Comparison of ENCODE assay signal across 13 cellular contexts in genomic region chr3:197522183-197522715, GRCh38. TPM values are rescaled to one million over a fixed set of nuclear protein-coding genes. Genes with fewer than 3 reads are reported as not detected.
DNase-seq lines count a peak whose midpoint lies in the region; TF ChIP-seq lines count a peak whose summit lies in the region.
"Had no signal": no experiment of that assay in that cellular context is flagged by ENCODE, and none has a peak within 500 bp of the region (broad histone marks: within the 10 kb centered on the region; RNA-seq: fewer than 3 reads in every experiment).

No MANE protein-coding gene starts in this region.

- H2AFZ ChIP-seq in neuronal stem cell (ENCODE audit: low read length), result no peak overlapping the region

- no peak for DNase-seq in Caco-2
- no peak for DNase-seq in SJCRH30
- no peak for DNase-seq in neuronal stem cell (ENCODE audit: low spot score)
- no peak for DNase-seq in mesothelial cell of epicardium (ENCODE audit: low spot score in 2 of 2, unreplicated experiment in 2 of 2)
- no peak for DNase-seq in inferior parietal cortex (ENCODE audit: extremely low spot score)
- no peak for DNase-seq in CD1c-positive myeloid dendritic cell (ENCODE audit: extremely low spot score)
- DNase-seq: C1 segment of cervical spinal cord; effector memory CD4-positive, alpha-beta T cell; foreskin keratinocyte; mesendoderm; SHP77 treated with DMSO at 0.1 percent for 48 hours had no signal

- no peak overlapping the region for H3K14ac ChIP-seq in neuronal stem cell (ENCODE audit: low read length)

- H3K18ac ChIP-seq in neuronal stem cell (ENCODE audit: low read length), result no peak overlapping the region

- H2BK5ac ChIP-seq in neuronal stem cell (ENCODE audit: low read length), result peak overlapping the region; percentile 14

- TF ChIP-seq CTCF in Caco-2 (IDR thresholded peaks at IDR 0.05; ENCODE audit: insufficient read depth in 1 of 2, low read depth in 1 of 2, low read length in 1 of 2, severe bottlenecking in 1 of 2, unreplicated experiment in 1 of 2), result no peak
- no peak for TF ChIP-seq CTCF in mesothelial cell of epicardium (IDR thresholded peaks at IDR 0.05; ENCODE audit: unreplicated experiment)

- peak overlapping the region; percentile 10 for H2BK15ac ChIP-seq in neuronal stem cell (ENCODE audit: low read length)

- H3K4ac ChIP-seq in neuronal stem cell (ENCODE audit: low read length), result no peak overlapping the region

- no peak overlapping the region for H4K91ac ChIP-seq in neuronal stem cell (ENCODE audit: low read depth, low read length, poor library complexity)

- H3K9me3 Mint-ChIP-seq in Caco-2 (ENCODE audit: unreplicated experiment), result no peaks in the 10 kb centered on the region
- no peaks in the 10 kb centered on the region for H3K9me3 Mint-ChIP-seq in mesothelial cell of epicardium

- H3K4me2 ChIP-seq in neuronal stem cell (ENCODE audit: insufficient read depth, low read length, poor library complexity, severe bottlenecking), result no peak overlapping the region

- H3K27me3 ChIP-seq in Caco-2 (replicated peaks; ENCODE audit: control insufficient read depth, insufficient read depth, low read length), result no peaks in the 10 kb centered on the region
- H3K27me3 ChIP-seq in SJCRH30, result no peaks in the 10 kb centered on the region
- no peaks in the 10 kb centered on the region for H3K27me3 ChIP-seq in esophagus (ENCODE audit: control insufficient read depth in 1 of 2, insufficient read depth in 2 of 2, low read length in 2 of 2)
- peaks cover 0 to 12% (median 0%) of the 10 kb centered on the region in 3 experiments for H3K27me3 ChIP-seq in neuronal stem cell (ENCODE audit: control insufficient read depth in 3 of 3, insufficient read depth in 3 of 3, low read depth in 1 of 3, low read length in 3 of 3)
- H3K27me3 ChIP-seq: foreskin keratinocyte had no signal

- H3K27me3 Mint-ChIP-seq in Caco-2 (ENCODE audit: insufficient read depth, unreplicated experiment), result no peaks in the 10 kb centered on the region
- no peaks in the 10 kb centered on the region for H3K27me3 Mint-ChIP-seq in mesothelial cell of epicardium (ENCODE audit: low read depth)

- intact Hi-C loops in Caco-2 (cut with micrococcal nuclease; ENCODE audit: unreplicated experiment), result no loop called here

- H2BK12ac ChIP-seq in neuronal stem cell (ENCODE audit: low read length), result peak overlapping the region; percentile 18

- 72 to 82% methylated on average over 13 of the region's 13 CpGs for WGBS in esophagus, 2 donors
- no CpG with 5 or more reads among the region's 13 CpGs for WGBS in neuronal stem cell (ENCODE audit: extremely low coverage in 2 of 2, insufficient read length in 2 of 2, insufficient replicate concordance in 1 of 2), 2 donors

- H3K4me1 Mint-ChIP-seq in Caco-2 (ENCODE audit: low read depth, unreplicated experiment) (peaks cover 25% of the 10 kb centered on the region), mesothelial cell of epicardium (no peaks in the 10 kb centered on the region)

- no peak overlapping the region for H4K8ac ChIP-seq in neuronal stem cell (ENCODE audit: low read depth, low read length)

- H3K27ac ChIP-seq in SJCRH30, result peak overlapping the region; percentile 96
- H3K27ac ChIP-seq in esophagus (ENCODE audit: low read depth in 2 of 2, low read length in 1 of 2), result peak overlapping the region; percentile 76 to 89
- no peak overlapping the region for H3K27ac ChIP-seq in neuronal stem cell (replicated peaks; ENCODE audit: low read length)
- H3K27ac ChIP-seq: foreskin keratinocyte had no signal

- H3K23ac ChIP-seq in neuronal stem cell (ENCODE audit: low read depth, low read length, poor library complexity), result no peak overlapping the region

- peak overlapping the region; percentile 96 for H3K27ac Mint-ChIP-seq in Caco-2 (ENCODE audit: unreplicated experiment)
- H3K27ac Mint-ChIP-seq in mesothelial cell of epicardium, result no peak overlapping the region

- H3K36me3 Mint-ChIP-seq in Caco-2 (ENCODE audit: insufficient read depth, unreplicated experiment) (no peaks in the 10 kb centered on the region), mesothelial cell of epicardium (no peaks in the 10 kb centered on the region)

- no TSS peak for BruUV-seq in Caco-2 (replicated peaks; lab: Mats Ljungman, UMichigan)

- H3K9ac ChIP-seq in neuronal stem cell (ENCODE audit: low read depth, low read length, poor library complexity), result peak overlapping the region; percentile 66

- H3K36me3 ChIP-seq in Caco-2 (ENCODE audit: control insufficient read depth, insufficient read depth, low read length), result no peaks in the 10 kb centered on the region; the same call in 1 of the 2 replicates
- 0 out of 2 replicates have a peak, but pooled peaks cover 9% of the 10 kb centered on the region for H3K36me3 ChIP-seq in SJCRH30
- H3K36me3 ChIP-seq in esophagus (ENCODE audit: control insufficient read depth in 2 of 2, insufficient read depth in 2 of 2, low read length in 1 of 2), result peaks cover 10 to 11% of the 10 kb centered on the region in 2 donors
- H3K36me3 ChIP-seq in neuronal stem cell (replicated peaks in 1 of 2; ENCODE audit: control insufficient read depth in 2 of 2, insufficient read depth in 2 of 2, low read length in 2 of 2), result no peaks in the 10 kb centered on the region

- H3K9me3 ChIP-seq in Caco-2 (no peaks in the 10 kb centered on the region), SJCRH30 (replicated peaks) (no peaks in the 10 kb centered on the region), esophagus (ENCODE audit: control insufficient read depth in 2 of 2, insufficient read depth in 1 of 2, low read depth in 1 of 2, low read length in 1 of 2) (no peaks in the 10 kb centered on the region), neuronal stem cell (replicated peaks in 1 of 2; ENCODE audit: control insufficient read depth in 2 of 2, insufficient read depth in 1 of 2, low read depth in 1 of 2, low read length in 2 of 2) (no peaks in the 10 kb centered on the region)

- H3K79me1 ChIP-seq in neuronal stem cell (ENCODE audit: low read depth, low read length), result no peaks in the 10 kb centered on the region

- peak overlapping the region; percentile 4 for H2BK120ac ChIP-seq in neuronal stem cell (ENCODE audit: low read depth, low read length)

- H3K4me1 ChIP-seq in Caco-2, result peaks cover 31% of the 10 kb centered on the region
- H3K4me1 ChIP-seq in SJCRH30, result peaks cover 32% of the 10 kb centered on the region
- peaks cover 3 to 26% of the 10 kb centered on the region in 2 donors for H3K4me1 ChIP-seq in esophagus (ENCODE audit: control insufficient read depth in 2 of 2, insufficient read depth in 2 of 2, low read length in 1 of 2)
- peaks cover 4 to 14% of the 10 kb centered on the region in 2 donors for H3K4me1 ChIP-seq in neuronal stem cell (ENCODE audit: control insufficient read depth in 2 of 2, insufficient read depth in 1 of 2, low read depth in 1 of 2, low read length in 2 of 2)
- H3K4me1 ChIP-seq: foreskin keratinocyte had no signal

- H3K4me3 Mint-ChIP-seq in Caco-2 (ENCODE audit: unreplicated experiment), result peak overlapping the region; percentile 75
- H3K4me3 Mint-ChIP-seq in mesothelial cell of epicardium, result no peak overlapping the region
- H3K4me3 Mint-ChIP-seq: T-helper 2 cell treated with Interferon-gamma antibody and Interleukin-4, amounts not matched to agents 5 μg/mL and 100 μg/mL, for 36 hours had no signal

- peak overlapping the region; percentile 60 for H2AK5ac ChIP-seq in neuronal stem cell (ENCODE audit: low read depth, low read length)

- POLR2A ChIA-PET in Caco-2 (lab: Charles Lee), result interaction anchor here (0.6 kb wide), 1 partner anchor 8 kb away, joined by 3 read pairs; no protein-coding TSS in a partner anchor

- CTCF ChIA-PET in Caco-2 (lab: Charles Lee), result no interaction called here

- no peak overlapping the region for H3K4me3 ChIP-seq in Caco-2 (ENCODE audit: low read depth, low read length)
- H3K4me3 ChIP-seq in SJCRH30, result no peak overlapping the region
- H3K4me3 ChIP-seq in esophagus (ENCODE audit: low read depth in 1 of 2, low read length in 2 of 2), result no peak overlapping the region
- no peak overlapping the region for H3K4me3 ChIP-seq in neuronal stem cell (ENCODE audit: low read length in 2 of 2)

RNA-seq across cellular contexts. Expression of gene BDH1, which starts 33.5 kb away (rescaled TPM):
- total RNA-seq in Caco-2 (2022) (41.8 and 43.8 TPM in 2 replicates), mesothelial cell of epicardium (14.0 to 14.9 TPM (median 14.7 TPM) in 3 replicates)
- 27.3 and 34.8 TPM in 2 replicates for total RNA-seq in SJCRH30 (2014; rRNA removed; shearing (Covaris generic))
- 10 to 100 TPM; 49.5 to 59.9 TPM for polyA plus RNA-seq in esophagus
- polyA plus RNA-seq in neuronal stem cell (2013, experiment 1 of 2), result 8.7 TPM
- 8.8 TPM for polyA plus RNA-seq in neuronal stem cell (2013, experiment 2 of 2)
